26 cellular contexts compared by ENCODE assay signal in the genomic region with DNA sequence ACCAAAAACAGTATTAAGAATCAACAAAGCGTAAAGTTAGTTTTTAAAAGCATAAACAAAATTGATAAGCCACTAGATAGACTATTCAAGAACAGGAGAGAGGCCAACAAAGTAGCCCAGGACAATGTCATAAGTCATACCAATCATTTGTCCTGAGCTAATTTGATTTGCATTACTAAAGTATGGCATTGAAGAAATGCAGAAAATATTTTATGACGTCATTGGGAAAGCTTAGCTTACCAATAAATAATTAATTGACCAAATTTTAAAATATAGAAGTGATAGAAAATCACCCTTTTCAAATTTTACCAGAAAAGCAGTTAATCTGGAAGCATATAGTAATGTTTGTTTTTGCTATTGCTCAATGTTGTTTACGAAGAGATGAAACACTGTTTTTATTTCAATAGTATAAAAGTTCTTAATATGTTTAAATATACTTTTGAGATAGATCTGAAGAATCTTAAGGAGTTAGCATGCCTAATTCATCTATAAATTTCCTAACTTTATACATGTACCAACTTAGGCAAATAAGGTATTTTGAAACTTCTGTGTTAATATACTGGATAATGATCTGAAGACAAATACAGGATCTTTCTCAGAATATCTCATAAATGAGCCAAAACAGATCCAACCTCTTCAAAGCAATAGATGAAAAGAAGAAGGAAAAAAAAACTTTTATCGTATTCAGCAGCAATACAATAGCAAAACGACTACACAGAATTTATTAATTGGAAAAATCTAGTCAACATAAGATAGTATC.
"Had no signal": no experiment of that assay in that cellular context is flagged by ENCODE, and none has a peak within 500 bp of the region (broad histone marks: within the 10 kb centered on the region; RNA-seq: fewer than 3 reads in every experiment).

No MANE protein-coding gene starts in this region.

- DNase-seq: Karpas-422, KG1, MM.1S, MV-4-11, NCI-H1048, NCI-H1105, NCI-H1417, NCI-H1436 treated with DMSO at 0.1 percent for 48 hours, NCI-H1694, NCI-H187 treated with DMSO at 0.1 percent for 48 hours, NCI-H2029 treated with DMSO at 0.1 percent for 48 hours, NCI-H2171 treated with DMSO at 0.1 percent for 48 hours, NCI-H345, NCI-H446 treated with DMSO at 0.1 percent for 48 hours, NCI-H524, NCI-H526 treated with DMSO at 0.1 percent for 48 hours, NCI-H748 treated with DMSO at 0.1 percent for 48 hours, PC-3, SHP77 treated with DMSO at 0.1 percent for 48 hours, SJCRH30, T-helper 1 cell had no signal

- H3K36me3 ChIP-seq: SJCRH30 had no signal

- H3K27ac ChIP-seq: HL-60, RWPE1, SJCRH30 had no signal

- H3K9me3 ChIP-seq: SJCRH30 had no signal

- FAIRE-seq: HTR-8/SVneo had no signal

- H3K4me3 ChIP-seq: SJCRH30 had no signal

- H3K4me1 ChIP-seq: SJCRH30 had no signal

- ATAC-seq: Panc1, SK-N-SH treated with all-trans-retinoic acid at 6 μM for 48 hours had no signal

- H3K27me3 ChIP-seq: SJCRH30 had no signal
